Comparison of ENCODE assay signal across 30 cellular contexts in the genomic region with DNA sequence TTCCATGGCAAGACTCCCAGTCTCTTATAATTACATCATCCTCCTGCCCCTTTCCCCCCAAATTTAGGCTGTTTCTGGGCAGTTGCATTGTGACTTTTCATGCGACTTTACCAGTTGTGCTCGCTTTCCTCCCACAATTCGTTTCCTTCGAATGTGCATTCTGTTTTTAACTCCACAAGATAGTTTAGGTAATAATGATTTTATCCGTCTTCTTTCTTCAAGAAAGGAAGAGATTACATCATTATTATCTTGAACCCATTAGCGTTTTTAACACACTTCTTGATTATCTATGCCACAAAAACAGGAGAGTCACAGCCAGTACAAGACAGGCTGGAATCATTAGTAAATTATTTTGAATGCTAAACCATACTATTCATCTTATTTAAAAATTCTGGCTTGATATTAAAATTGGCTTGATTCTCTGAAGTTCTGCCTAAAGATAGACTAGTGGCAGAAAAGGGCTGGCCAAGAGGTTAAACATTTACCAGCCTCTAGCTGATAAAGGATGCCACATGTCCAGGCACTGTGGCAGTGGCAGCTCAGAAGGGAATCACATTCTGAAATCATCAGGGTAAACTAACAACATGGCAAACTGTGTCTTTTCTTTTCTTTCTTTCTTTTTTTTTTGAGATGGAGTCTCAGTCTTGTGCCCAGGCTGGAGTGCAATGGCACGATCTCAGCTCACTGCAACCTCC. TPM values are rescaled to one million over a fixed set of nuclear protein-coding genes. Genes with fewer than 3 reads are reported as not detected.
"Had no signal": no experiment of that assay in that cellular context is flagged by ENCODE, and none has a peak within 500 bp of the region (broad histone marks: within the 10 kb centered on the region; RNA-seq: fewer than 3 reads in every experiment).

No MANE protein-coding gene starts in this region.

- H3K4me3 ChIP-seq: left ventricle myocardium inferior, lung, neural progenitor cell, ovary, prostate gland, sigmoid colon, smooth muscle cell, tibial nerve, vagina had no signal

- H3K27ac Mint-ChIP-seq: immature natural killer cell; mesothelial cell of epicardium; naive B cell; natural killer cell; nephron progenitor cell; neural progenitor cell; stimulated activated memory B cell treated with anti-CD40 and anti-IgM and Interleukin-4, amounts not matched to agents 10 μg/mL and 1 μg/mL and 100 μg/mL, for 72 hours; stimulated activated naive CD8-positive, alpha-beta T cell treated with anti-CD3 and anti-CD28 coated beads, Interleukin-15, amount 100 ng/mL, for 72 hours; type B pancreatic cell had no signal

- H3K27me3 ChIP-seq: neural progenitor cell, neutrophil, ovary, sigmoid colon, tibial nerve, vagina had no signal

- H3K9me3 Mint-ChIP-seq: immature natural killer cell; mesothelial cell of epicardium; naive B cell; natural killer cell; nephron progenitor cell; neural progenitor cell; stimulated activated memory B cell treated with anti-CD40 and anti-IgM and Interleukin-4, amounts not matched to agents 10 μg/mL and 1 μg/mL and 100 μg/mL, for 72 hours; stimulated activated naive CD8-positive, alpha-beta T cell treated with anti-CD3 and anti-CD28 coated beads, Interleukin-15, amount 100 ng/mL, for 72 hours; type B pancreatic cell had no signal

- H3K36me3 Mint-ChIP-seq: immature natural killer cell; naive B cell; natural killer cell; neural progenitor cell; stimulated activated memory B cell treated with anti-CD40 and anti-IgM and Interleukin-4, amounts not matched to agents 10 μg/mL and 1 μg/mL and 100 μg/mL, for 72 hours; type B pancreatic cell had no signal

- H3K27ac ChIP-seq: left ventricle myocardium inferior, neural progenitor cell, neutrophil, ovary, prostate gland, sigmoid colon, tibial nerve, vagina had no signal

- H3K4me3 Mint-ChIP-seq: immature natural killer cell; mesothelial cell of epicardium; naive B cell; natural killer cell; nephron progenitor cell; neural progenitor cell; stimulated activated memory B cell treated with anti-CD40 and anti-IgM and Interleukin-4, amounts not matched to agents 10 μg/mL and 1 μg/mL and 100 μg/mL, for 72 hours; stimulated activated naive CD8-positive, alpha-beta T cell treated with anti-CD3 and anti-CD28 coated beads, Interleukin-15, amount 100 ng/mL, for 72 hours; type B pancreatic cell had no signal

- ATAC-seq: left colon; natural killer cell; right cardiac atrium; stimulated activated memory B cell treated with anti-CD40 and anti-IgM and Interleukin-4, amounts not matched to agents 10 μg/mL and 1 μg/mL and 100 μg/mL, for 72 hours; stimulated activated naive CD8-positive, alpha-beta T cell treated with anti-CD3 and anti-CD28 coated beads, Interleukin-15, amount 100 ng/mL, for 72 hours had no signal

- DNase-seq: hypothalamus; immature natural killer cell; kidney; left colon; left ventricle myocardium inferior; naive B cell; natural killer cell; nephron progenitor cell; ovary; posterior cingulate gyrus; retina; right cardiac atrium; sigmoid colon; stimulated activated CD4-positive, alpha-beta T cell treated with anti-CD3 and anti-CD28 coated beads, Interleukin-1b, Interleukin-23, amount 100 ng/mL, for 48 hours; stimulated activated CD4-positive, alpha-beta T cell treated with anti-CD3 and anti-CD28 coated beads, Interleukin-2, amount 100 ng/mL, for 48 hours; stimulated activated CD4-positive, alpha-beta T cell treated with anti-CD3 and anti-CD28 coated beads, Interleukin-4, amount 100 ng/mL, for 4 hours; stimulated activated CD8-positive, alpha-beta memory T cell treated with anti-CD3 and anti-CD28 coated beads, Interleukin-4, amount 100 ng/mL, for 48 hours; stimulated activated naive CD4-positive, alpha-beta T cell treated with Interleukin-2 at 50 U/mL for 16 hours; stimulated activated naive CD8-positive, alpha-beta T cell treated with anti-CD3 and anti-CD28 coated beads, Interleukin-15, amount 100 ng/mL, for 72 hours; substantia nigra had no signal

- H3K4me1 Mint-ChIP-seq: immature natural killer cell; mesothelial cell of epicardium; naive B cell; natural killer cell; nephron progenitor cell; neural progenitor cell; stimulated activated memory B cell treated with anti-CD40 and anti-IgM and Interleukin-4, amounts not matched to agents 10 μg/mL and 1 μg/mL and 100 μg/mL, for 72 hours; stimulated activated naive CD8-positive, alpha-beta T cell treated with anti-CD3 and anti-CD28 coated beads, Interleukin-15, amount 100 ng/mL, for 72 hours had no signal

- H3K27me3 Mint-ChIP-seq: stimulated activated naive CD8-positive, alpha-beta T cell treated with anti-CD3 and anti-CD28 coated beads, Interleukin-15, amount 100 ng/mL, for 72 hours had no signal

- H3K4me1 ChIP-seq: left ventricle myocardium inferior, neural progenitor cell, prostate gland, sigmoid colon, tibial nerve, vagina had no signal

- H3K36me3 ChIP-seq: left ventricle myocardium inferior, neural progenitor cell, neutrophil, ovary, prostate gland, sigmoid colon, tibial nerve, vagina had no signal

- H3K9me3 ChIP-seq: left ventricle myocardium inferior, neutrophil, ovary, prostate gland, sigmoid colon, tibial nerve, vagina had no signal

RNA-seq across cellular contexts. Expression of gene CFI, which starts 52.3 kb away (rescaled TPM):
- total RNA-seq: natural killer cell had no signal
